In the genomic region with DNA sequence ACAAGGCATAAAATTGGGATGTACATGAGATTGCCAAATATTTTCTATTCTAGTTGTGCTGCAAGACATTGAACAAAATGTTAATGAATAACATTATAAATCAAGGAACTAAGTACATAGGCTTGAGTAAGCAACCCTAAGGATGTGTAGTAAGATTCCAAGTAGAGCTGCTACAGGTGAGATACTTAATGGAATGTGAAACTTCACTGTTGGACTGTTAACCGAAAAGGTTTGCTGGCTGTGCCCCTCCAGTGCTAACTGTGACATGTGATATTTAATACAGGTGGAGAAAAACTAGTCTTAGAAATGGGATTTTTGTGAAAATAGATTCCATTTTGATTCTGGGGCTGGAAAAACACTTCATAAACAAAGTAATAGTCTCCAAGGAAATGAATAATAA, we compare ENCODE assay signal across 26 cellular contexts.
"Had no signal": no experiment of that assay in that cellular context is flagged by ENCODE, and none has a peak within 500 bp of the region (broad histone marks: within the 10 kb centered on the region; RNA-seq: fewer than 3 reads in every experiment).

No MANE protein-coding gene starts in this region.

- H3K36me3 ChIP-seq: right atrium auricular region, uterus had no signal

- DNase-seq: dermis blood vessel endothelial cell; effector memory CD4-positive, alpha-beta T cell; foreskin keratinocyte; heart left ventricle; kidney; left cardiac atrium; left ventricle myocardium superior; lower lobe of right lung; natural killer cell; sigmoid colon; stimulated activated CD4-positive, alpha-beta T cell treated with anti-CD3 and anti-CD28 coated beads, Interleukin-2, amount 100 ng/mL, for 24 hours; stimulated activated CD4-positive, alpha-beta T cell treated with anti-CD3 and anti-CD28 coated beads, Interleukin-4, amount 100 ng/mL, for 24 hours; stimulated activated naive CD4-positive, alpha-beta T cell treated with Interleukin-2 at 50 U/mL for 16 hours; stomach; upper lobe of left lung; uterus had no signal

- ATAC-seq: foreskin keratinocyte; gastroesophageal sphincter; heart left ventricle; left cardiac atrium; left ventricle myocardium superior; lower lobe of right lung; natural killer cell; stimulated activated effector memory CD8-positive, alpha-beta T cell treated with anti-CD3 and anti-CD28 coated beads, Interleukin-12 subunit alpha, Interleukin-12 subunit beta, amount 100 ng/mL, for 72 hours had no signal

- H3K9me3 ChIP-seq: esophagus muscularis mucosa, gastroesophageal sphincter, heart left ventricle, lower lobe of right lung, neutrophil, right atrium auricular region, sigmoid colon, stomach, thyroid gland, upper lobe of left lung, uterus had no signal

- H3K4me1 ChIP-seq: foreskin keratinocyte, lower lobe of right lung, parathyroid adenoma, right atrium auricular region, upper lobe of left lung, uterus had no signal

- H3K4me2 ChIP-seq: hepatocyte had no signal

- FAIRE-seq: endothelial cell of umbilical vein, kidney had no signal

- H3K27me3 ChIP-seq: esophagus muscularis mucosa, foreskin keratinocyte, gastroesophageal sphincter, heart left ventricle, hepatocyte, neutrophil, right atrium auricular region, sigmoid colon, stomach, thyroid gland, upper lobe of left lung, uterus had no signal

- H3K27ac ChIP-seq: coronary artery, esophagus muscularis mucosa, foreskin keratinocyte, gastroesophageal sphincter, heart left ventricle, hepatocyte, lower lobe of right lung, neutrophil, parathyroid adenoma, right atrium auricular region, sigmoid colon, stomach, thyroid gland, upper lobe of left lung, uterus had no signal

- H3K4me3 ChIP-seq: coronary artery, esophagus muscularis mucosa, gastroesophageal sphincter, heart left ventricle, hepatocyte, lower lobe of right lung, right atrium auricular region, sigmoid colon, stomach, thyroid gland, upper lobe of left lung, uterus had no signal
